In the genomic region with DNA sequence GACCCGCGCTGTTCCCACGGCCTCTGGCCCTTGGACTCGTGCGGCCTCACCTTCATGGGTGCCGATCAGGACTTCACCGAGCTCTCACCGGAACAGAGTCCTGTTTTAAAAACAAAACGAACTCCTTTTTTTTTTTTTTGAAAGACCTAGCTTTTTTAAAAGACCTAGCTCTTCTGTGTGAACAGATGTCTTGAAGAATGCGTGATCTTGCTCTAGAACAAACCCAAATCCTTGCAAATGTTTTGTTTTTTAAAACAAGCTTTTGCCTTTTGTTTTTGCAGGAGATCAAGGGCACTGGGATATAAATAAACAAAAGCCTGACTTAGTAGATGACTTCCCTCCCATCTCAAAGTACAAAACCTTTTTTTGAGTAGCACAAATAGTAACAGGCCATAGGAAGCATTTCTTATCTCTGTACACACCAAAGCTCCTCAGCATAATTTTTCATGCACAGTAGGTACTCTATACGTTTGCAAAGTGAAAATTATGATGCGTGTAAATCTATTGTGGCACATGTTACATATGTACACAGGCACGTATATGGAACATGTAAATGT, we compare ENCODE assay signal across 8 cellular contexts. TPM values are rescaled to one million over a fixed set of nuclear protein-coding genes. Genes with fewer than 3 reads are reported as not detected.
DNase-seq lines count a peak whose midpoint lies in the region; ATAC-seq, FAIRE-seq and TF ChIP-seq lines count a peak whose summit lies in the region.

No MANE protein-coding gene starts in this region.

- H3K36me3 Mint-ChIP-seq in HFFc6 (ENCODE audit: low read depth), result peaks cover 28% of the 10 kb centered on the region
- peaks cover 19% of the 10 kb centered on the region for H3K36me3 Mint-ChIP-seq in activated T-helper 1 cell treated with anti-CD3 and anti-CD28 coated beads, Interleukin-12 subunit alpha, Interleukin-12 subunit beta, Interleukin-2, Interleukin-4 antibody, amounts not matched to agents 30 ng/mL and 10 ng/mL and 1 ng/mL, durations not matched to agents 14 hours and 24 hours and 36 hours (ENCODE audit: low read depth)

- H3K9me3 Mint-ChIP-seq in HFFc6, result peaks cover 5% of the 10 kb centered on the region
- no peaks in the 10 kb centered on the region for H3K9me3 Mint-ChIP-seq in activated T-helper 1 cell treated with anti-CD3 and anti-CD28 coated beads, Interleukin-12 subunit alpha, Interleukin-12 subunit beta, Interleukin-2, Interleukin-4 antibody, amounts not matched to agents 30 ng/mL and 10 ng/mL and 1 ng/mL, durations not matched to agents 14 hours and 24 hours and 36 hours

- no peak for FAIRE-seq in urothelium cell line (lab: Jason Lieb, UNC)

- peak overlapping the region; percentile 94 for H3K27ac Mint-ChIP-seq in HFFc6
- peak overlapping the region; percentile 92 for H3K27ac Mint-ChIP-seq in activated T-helper 1 cell treated with anti-CD3 and anti-CD28 coated beads, Interleukin-12 subunit alpha, Interleukin-12 subunit beta, Interleukin-2, Interleukin-4 antibody, amounts not matched to agents 30 ng/mL and 10 ng/mL and 1 ng/mL, durations not matched to agents 14 hours and 24 hours and 36 hours

- H3K4me1 ChIP-seq in ACC112 (ENCODE audit: control insufficient read depth, insufficient read depth, low read length, unreplicated experiment), result peaks cover 9% of the 10 kb centered on the region
- H3K4me1 ChIP-seq in stomach, result peaks cover 3 to 32% (median 21%) of the 10 kb centered on the region in 4 donors

- no peaks in the 10 kb centered on the region for H3K9me3 ChIP-seq in iPS-18c (ENCODE audit: control insufficient read depth, insufficient read depth, low read length)
- no peaks in the 10 kb centered on the region for H3K9me3 ChIP-seq in stomach

- ATAC-seq in GM19395 (IDR thresholded peaks at IDR 0.05; ENCODE audit: unreplicated experiment), result no peak

- peaks cover 21% of the 10 kb centered on the region for H3K4me1 Mint-ChIP-seq in HFFc6 (ENCODE audit: low read depth)
- peaks cover 38% of the 10 kb centered on the region for H3K4me1 Mint-ChIP-seq in activated T-helper 1 cell treated with anti-CD3 and anti-CD28 coated beads, Interleukin-12 subunit alpha, Interleukin-12 subunit beta, Interleukin-2, Interleukin-4 antibody, amounts not matched to agents 30 ng/mL and 10 ng/mL and 1 ng/mL, durations not matched to agents 14 hours and 24 hours and 36 hours (ENCODE audit: low read depth)

- H3K36me3 ChIP-seq in ACC112 (ENCODE audit: insufficient read depth, low read length), result 0 out of 2 replicates have a peak, but pooled peaks cover 4% of the 10 kb centered on the region
- H3K36me3 ChIP-seq in stomach, result no peaks in the 10 kb centered on the region

- peaks cover 34% of the 10 kb centered on the region for H3K79me2 ChIP-seq in ACC112 (ENCODE audit: control insufficient read depth, insufficient read depth, low read length, unreplicated experiment)

- peaks cover 15% of the 10 kb centered on the region for H3K27me3 Mint-ChIP-seq in HFFc6 (ENCODE audit: insufficient read depth)
- peaks cover 4% of the 10 kb centered on the region for H3K27me3 Mint-ChIP-seq in activated T-helper 1 cell treated with anti-CD3 and anti-CD28 coated beads, Interleukin-12 subunit alpha, Interleukin-12 subunit beta, Interleukin-2, Interleukin-4 antibody, amounts not matched to agents 30 ng/mL and 10 ng/mL and 1 ng/mL, durations not matched to agents 14 hours and 24 hours and 36 hours (ENCODE audit: insufficient read depth)

- no peak for TF ChIP-seq EP300 in stomach (IDR thresholded peaks at IDR 0.05)

- H3K27ac ChIP-seq in ACC112 (ENCODE audit: low read depth, low read length) (peak overlapping the region; percentile 95), stomach (peak overlapping the region; percentile 99 to 100 (median 100))

- H3K4me3 ChIP-seq in ACC112 (ENCODE audit: low read depth, low read length) (peak overlapping the region; percentile 92), iPS-18c (ENCODE audit: insufficient read depth, low read depth, low read length) (peak overlapping the region; percentile 80), stomach (peak overlapping the region; percentile 73 to 93 (median 84))

- TF ChIP-seq POLR2A in stomach (IDR thresholded peaks at IDR 0.05), result no peak

- peak overlapping the region; percentile 97 for H3K4me3 Mint-ChIP-seq in HFFc6
- peak overlapping the region; percentile 82 for H3K4me3 Mint-ChIP-seq in activated T-helper 1 cell treated with anti-CD3 and anti-CD28 coated beads, Interleukin-12 subunit alpha, Interleukin-12 subunit beta, Interleukin-2, Interleukin-4 antibody, amounts not matched to agents 30 ng/mL and 10 ng/mL and 1 ng/mL, durations not matched to agents 14 hours and 24 hours and 36 hours

- peak overlapping the region; percentile 55 for H2AFZ ChIP-seq in ACC112 (ENCODE audit: low read length, unreplicated experiment)

- no peaks in the 10 kb centered on the region for H3K27me3 ChIP-seq in ACC112 (ENCODE audit: insufficient read depth, low read length)
- no peaks in the 10 kb centered on the region for H3K27me3 ChIP-seq in stomach

- WGBS in stomach, 5 donors, result 6 to 9% (median 7%) methylated on average over 13 of the region's 13 CpGs

- DNase-seq in HFFc6 (no peak), stomach (no peak), CD1c-positive myeloid dendritic cell (ENCODE audit: extremely low spot score) (no peak), urothelium cell line (ENCODE audit: low spot score) (no peak)
- DNase-seq in activated T-helper 1 cell treated with anti-CD3 and anti-CD28 coated beads, Interleukin-12 subunit alpha, Interleukin-12 subunit beta, Interleukin-2, Interleukin-4 antibody, amounts not matched to agents 30 ng/mL and 10 ng/mL and 1 ng/mL, durations not matched to agents 14 hours and 24 hours and 36 hours (ENCODE audit: low spot score), result no peak

- TF ChIP-seq CTCF in HFFc6 (IDR thresholded peaks at IDR 0.05) (no peak), stomach (IDR thresholded peaks at IDR 0.05) (no peak)

- intact Hi-C loops in activated T-helper 1 cell treated with anti-CD3 and anti-CD28 coated beads, Interleukin-12 subunit alpha, Interleukin-12 subunit beta, Interleukin-2, Interleukin-4 antibody, amounts not matched to agents 30 ng/mL and 10 ng/mL and 1 ng/mL, durations not matched to agents 14 hours and 24 hours and 36 hours (cut with micrococcal nuclease), result loop anchor here (2.0 to 10.0 kb wide), 9 partner anchors 122 to 1990 kb away; a partner anchor contains a TSS
- intact Hi-C loops in stomach (cut with DNase I; ENCODE audit: low total_unique reads), result no loop called here

RNA-seq across cellular contexts. Expression of a gene that starts 1.1 kb away (rescaled TPM):
- 10 to 100 TPM; 20.4 to 24.8 (median 22.2) TPM for total RNA-seq in HFFc6 (2021; fragmentation: NEBNext Ultra II Directional; extraction: Animal tissue kit (Norgen Biotek cat#: 25700))
- total RNA-seq in activated T-helper 1 cell treated with anti-CD3 and anti-CD28 coated beads, Interleukin-12 subunit alpha, Interleukin-12 subunit beta, Interleukin-2, Interleukin-4 antibody, amounts not matched to agents 30 ng/mL and 10 ng/mL and 1 ng/mL, durations not matched to agents 14 hours and 24 hours and 36 hours, result 36.6 and 40.2 TPM in 2 replicates
- total RNA-seq in stomach, result 10 to 100 TPM; 12.3 to 55.4 (median 28.0) TPM
- 1 to 10 TPM; 3.4 to 5.2 (median 4.9) TPM for polyA plus RNA-seq in stomach

RNA-seq across cellular contexts. Expression of a gene that starts 52.9 kb away (rescaled TPM):
- 10 to 100 TPM; 32.4 to 41.1 (median 37.8) TPM for total RNA-seq in HFFc6 (2021; fragmentation: NEBNext Ultra II Directional; extraction: Animal tissue kit (Norgen Biotek cat#: 25700))
- 41.4 and 41.7 TPM in 2 replicates for total RNA-seq in activated T-helper 1 cell treated with anti-CD3 and anti-CD28 coated beads, Interleukin-12 subunit alpha, Interleukin-12 subunit beta, Interleukin-2, Interleukin-4 antibody, amounts not matched to agents 30 ng/mL and 10 ng/mL and 1 ng/mL, durations not matched to agents 14 hours and 24 hours and 36 hours
- 10 to 100 TPM in 3 of 5 donors, 1 to 10 TPM in 2; 4.7 to 45.0 (median 23.2) TPM for total RNA-seq in stomach
- 10 to 100 TPM; 15.5 to 28.4 (median 20.5) TPM for polyA plus RNA-seq in stomach
